Comparison of ENCODE assay signal across 25 cellular contexts in the genomic region with DNA sequence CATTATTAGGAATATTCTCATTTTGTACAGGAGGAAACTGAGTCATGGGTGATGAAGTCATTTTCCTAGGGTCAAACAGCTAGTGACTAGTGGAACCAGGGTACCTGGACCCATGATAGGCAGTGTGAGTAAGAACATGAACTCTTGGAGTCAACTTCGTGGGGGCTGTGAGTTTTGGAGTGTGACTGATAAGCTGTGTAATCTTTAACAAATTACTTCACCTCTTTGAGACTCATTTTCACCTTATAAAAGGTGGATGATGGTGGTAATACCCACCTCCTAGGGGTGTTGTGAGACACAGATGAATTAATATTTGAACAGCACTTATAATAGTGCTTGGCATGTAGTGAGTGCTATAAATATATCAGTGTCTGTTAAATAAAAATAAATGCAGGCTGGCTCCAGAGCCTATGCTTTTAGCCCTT. TPM values are rescaled to one million over a fixed set of nuclear protein-coding genes. Genes with fewer than 3 reads are reported as not detected.
DNase-seq lines count a peak whose midpoint lies in the region; ATAC-seq and TF ChIP-seq lines count a peak whose summit lies in the region.
"Had no signal": no experiment of that assay in that cellular context is flagged by ENCODE, and none has a peak within 500 bp of the region (broad histone marks: within the 10 kb centered on the region; RNA-seq: fewer than 3 reads in every experiment).

No MANE protein-coding gene starts in this region.

- peaks cover 8% of the 10 kb centered on the region for H3K4me1 ChIP-seq in foreskin keratinocyte
- H3K4me1 ChIP-seq in thoracic aorta (ENCODE audit: control insufficient read depth in 1 of 2, low read depth in 2 of 2) = peaks cover 24 to 66% of the 10 kb centered on the region in 2 donors
- H3K4me1 ChIP-seq: upper lobe of left lung had no signal

- H3K9me3 ChIP-seq in WERI-Rb-1 (ENCODE audit: severe bottlenecking) (no peaks in the 10 kb centered on the region), thoracic aorta (no peaks in the 10 kb centered on the region)
- H3K9me3 ChIP-seq: upper lobe of left lung had no signal

- no peak overlapping the region for H3K27ac Mint-ChIP-seq in endothelial cell (ENCODE audit: unreplicated experiment)
- H3K27ac Mint-ChIP-seq: activated CD8-positive, alpha-beta T cell treated with anti-CD3 and anti-CD28 coated beads for 36 hours; GM23338; nephron progenitor cell; stimulated activated naive CD8-positive, alpha-beta T cell treated with anti-CD3 and anti-CD28 coated beads, Interleukin-15, amount 100 ng/mL, for 72 hours had no signal

- H3K4me3 ChIP-seq in WERI-Rb-1 (ENCODE audit: low read depth, low read length) (no peak overlapping the region), thoracic aorta (peak overlapping the region; percentile 10)
- H3K4me3 ChIP-seq: GM23338, hepatocyte, K562, smooth muscle cell, upper lobe of left lung had no signal

- H3K27ac ChIP-seq in WERI-Rb-1 (peak overlapping the region; percentile 93), foreskin keratinocyte (no peak overlapping the region), thoracic aorta (peak overlapping the region; percentile 2 to 11)
- H3K27ac ChIP-seq: hepatocyte, upper lobe of left lung had no signal

- ATAC-seq in foreskin keratinocyte = peak; percentile 38
- no peak for ATAC-seq in thoracic aorta (ENCODE audit: insufficient number of reproducible peaks, low FRiP score, low read depth)
- no peak for ATAC-seq in GM21381 (IDR thresholded peaks at IDR 0.05; ENCODE audit: unreplicated experiment)
- ATAC-seq: activated CD8-positive, alpha-beta T cell treated with anti-CD3 and anti-CD28 coated beads for 36 hours; GM23338; K562; stimulated activated naive CD8-positive, alpha-beta T cell treated with anti-CD3 and anti-CD28 coated beads, Interleukin-15, amount 100 ng/mL, for 72 hours had no signal

- no peaks in the 10 kb centered on the region for H3K4me1 Mint-ChIP-seq in endothelial cell (ENCODE audit: unreplicated experiment)
- H3K4me1 Mint-ChIP-seq: central memory CD8-positive, alpha-beta T cell; stimulated activated naive CD8-positive, alpha-beta T cell treated with anti-CD3 and anti-CD28 coated beads, Interleukin-15, amount 100 ng/mL, for 72 hours had no signal

- DNase-seq in WERI-Rb-1 = no peak
- DNase-seq in foreskin keratinocyte = peak in 1 of 2 donors; percentile 21
- DNase-seq in kidney tubule cell (ENCODE audit: low spot score) = peak; percentile 95
- DNase-seq in thoracic aorta (ENCODE audit: low spot score) = no peak
- no peak for DNase-seq in endothelial cell (ENCODE audit: low spot score)
- DNase-seq in KBM-7 = no peak
- DNase-seq: activated CD4-positive, CD25-positive, alpha-beta regulatory T cell; activated CD8-positive, alpha-beta T cell treated with anti-CD3 and anti-CD28 coated beads for 36 hours; activated naive CD4-positive, alpha-beta T cell; AML-193; midbrain; NCI-H187; nephron progenitor cell; posterior cingulate gyrus; RPMI8226; stimulated activated CD4-positive, alpha-beta T cell treated with anti-CD3 and anti-CD28 coated beads, Interleukin-4, amount 100 ng/mL, for 1 hour; stimulated activated naive CD8-positive, alpha-beta T cell treated with anti-CD3 and anti-CD28 coated beads, Interleukin-15, amount 100 ng/mL, for 72 hours; T-helper 9 cell; upper lobe of left lung had no signal

- H3K9me3 Mint-ChIP-seq in endothelial cell (ENCODE audit: unreplicated experiment) = no peaks in the 10 kb centered on the region
- H3K9me3 Mint-ChIP-seq: activated CD8-positive, alpha-beta T cell treated with anti-CD3 and anti-CD28 coated beads for 36 hours; GM23338; nephron progenitor cell had no signal

- H3K36me3 Mint-ChIP-seq in endothelial cell (ENCODE audit: low read depth, unreplicated experiment) = no peaks in the 10 kb centered on the region

- H3K27me3 Mint-ChIP-seq in endothelial cell (ENCODE audit: unreplicated experiment) = no peaks in the 10 kb centered on the region

- no peak overlapping the region for H3K4me3 Mint-ChIP-seq in endothelial cell (ENCODE audit: unreplicated experiment)
- H3K4me3 Mint-ChIP-seq: activated CD8-positive, alpha-beta T cell treated with anti-CD3 and anti-CD28 coated beads for 36 hours; central memory CD8-positive, alpha-beta T cell; GM23338; nephron progenitor cell; stimulated activated naive CD8-positive, alpha-beta T cell treated with anti-CD3 and anti-CD28 coated beads, Interleukin-15, amount 100 ng/mL, for 72 hours had no signal

- H3K36me3 ChIP-seq in WERI-Rb-1 (peaks cover 70% of the 10 kb centered on the region), thoracic aorta (no peaks in the 10 kb centered on the region)
- H3K36me3 ChIP-seq: upper lobe of left lung had no signal

- in situ Hi-C loops in KBM-7 (cut with MboI; ENCODE audit: low pct_unique_long_range_greater_than_20kb, low sequenced_read_pairs) = no loop called here

- H3K27me3 ChIP-seq in WERI-Rb-1 (ENCODE audit: insufficient read depth, low read depth, severe bottlenecking) (no peaks in the 10 kb centered on the region), foreskin keratinocyte (no peaks in the 10 kb centered on the region), thoracic aorta (replicated peaks; ENCODE audit: insufficient read depth) (no peaks in the 10 kb centered on the region)
- H3K27me3 ChIP-seq: upper lobe of left lung had no signal

- no peak for TF ChIP-seq CTCF in WERI-Rb-1 (IDR thresholded peaks at IDR 0.05; ENCODE audit: low read depth, low read length)
- no peak for TF ChIP-seq CTCF in foreskin keratinocyte (conservative IDR thresholded peaks at IDR 0.05)
- TF ChIP-seq CTCF in thoracic aorta (IDR thresholded peaks at IDR 0.05) = no peak
- no peak for TF ChIP-seq CTCF in endothelial cell (IDR thresholded peaks at IDR 0.05; ENCODE audit: unreplicated experiment)

RNA-seq across cellular contexts. Expression of gene SEMA6D, which starts 9.1 kb away (rescaled TPM):
- total RNA-seq in foreskin keratinocyte = 0.74 and 1.2 TPM in 2 replicates
- 0.14 and 0.17 TPM in 2 replicates for polyA plus RNA-seq in foreskin keratinocyte
- 10 to 100 TPM; 12.9 to 15.3 TPM for total RNA-seq in thoracic aorta
- 12.8 TPM for total RNA-seq in endothelial cell (ENCODE audit: unreplicated experiment)
- total RNA-seq: activated CD8-positive, alpha-beta T cell treated with anti-CD3 and anti-CD28 coated beads for 36 hours; K562 had no signal
- polyA plus RNA-seq: K562 had no signal
